ENCODE assay signal across 9 cellular contexts in genomic region chr2:71895320-71896161, GRCh38.
"Had no signal": no experiment of that assay in that cellular context is flagged by ENCODE, and none has a peak within 500 bp of the region (broad histone marks: within the 10 kb centered on the region; RNA-seq: fewer than 3 reads in every experiment).

No MANE protein-coding gene starts in this region.

- H3K27me3 ChIP-seq: ovary, tibial nerve had no signal

- H3K36me3 ChIP-seq: ovary, tibial nerve had no signal

- H3K4me1 ChIP-seq: tibial nerve had no signal

- H3K9me3 ChIP-seq: ovary, tibial nerve had no signal

- H3K4me3 ChIP-seq: ovary, tibial nerve had no signal

- DNase-seq: activated CD4-positive, alpha-beta T cell treated with anti-CD3 and anti-CD28 coated beads for 48 hours; activated effector memory CD4-positive, alpha-beta T cell treated with Interleukin-2 at 50 U/mL for 16 hours; activated T-cell treated with anti-CD3 and anti-CD28 coated beads, Interleukin-2, amount 50 U/mL, for 24 hours; amygdala; kidney; left ventricle myocardium superior; T-helper 9 cell had no signal

- H3K27ac ChIP-seq: ovary, tibial nerve had no signal
